ENCODE assay signal across 1 cellular context in the genomic region with DNA sequence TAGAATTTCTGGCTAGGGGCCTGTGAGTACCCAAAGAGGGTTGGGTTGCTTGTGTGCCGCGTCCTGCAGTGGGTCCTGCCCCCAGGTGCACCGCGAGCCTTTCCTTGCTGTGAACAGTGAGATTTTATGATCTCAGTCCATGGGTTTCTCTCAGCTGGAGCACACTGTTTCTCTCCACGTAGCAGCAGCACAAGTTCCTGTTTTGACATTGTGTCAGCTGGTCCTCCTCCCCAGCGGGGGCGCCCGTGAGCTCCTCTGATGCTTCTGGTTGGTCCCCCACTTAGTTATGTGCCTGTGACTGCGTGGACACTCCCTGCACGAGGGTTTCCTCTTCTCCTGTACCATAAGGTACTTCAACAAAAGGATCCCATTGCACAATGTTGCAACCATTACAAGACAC.
TF ChIP-seq lines count a peak whose summit lies in the region.

No MANE protein-coding gene starts in this region.

TF ChIP-seq in HepG2, 621 proteins besides CTCF, POLR2A, EP300 and RAD21:
- TF ChIP-seq ZNF878 (CRISPR knock-in tag; IDR thresholded peaks at IDR 0.05) = no peak
- TF ChIP-seq, protein P1, sequence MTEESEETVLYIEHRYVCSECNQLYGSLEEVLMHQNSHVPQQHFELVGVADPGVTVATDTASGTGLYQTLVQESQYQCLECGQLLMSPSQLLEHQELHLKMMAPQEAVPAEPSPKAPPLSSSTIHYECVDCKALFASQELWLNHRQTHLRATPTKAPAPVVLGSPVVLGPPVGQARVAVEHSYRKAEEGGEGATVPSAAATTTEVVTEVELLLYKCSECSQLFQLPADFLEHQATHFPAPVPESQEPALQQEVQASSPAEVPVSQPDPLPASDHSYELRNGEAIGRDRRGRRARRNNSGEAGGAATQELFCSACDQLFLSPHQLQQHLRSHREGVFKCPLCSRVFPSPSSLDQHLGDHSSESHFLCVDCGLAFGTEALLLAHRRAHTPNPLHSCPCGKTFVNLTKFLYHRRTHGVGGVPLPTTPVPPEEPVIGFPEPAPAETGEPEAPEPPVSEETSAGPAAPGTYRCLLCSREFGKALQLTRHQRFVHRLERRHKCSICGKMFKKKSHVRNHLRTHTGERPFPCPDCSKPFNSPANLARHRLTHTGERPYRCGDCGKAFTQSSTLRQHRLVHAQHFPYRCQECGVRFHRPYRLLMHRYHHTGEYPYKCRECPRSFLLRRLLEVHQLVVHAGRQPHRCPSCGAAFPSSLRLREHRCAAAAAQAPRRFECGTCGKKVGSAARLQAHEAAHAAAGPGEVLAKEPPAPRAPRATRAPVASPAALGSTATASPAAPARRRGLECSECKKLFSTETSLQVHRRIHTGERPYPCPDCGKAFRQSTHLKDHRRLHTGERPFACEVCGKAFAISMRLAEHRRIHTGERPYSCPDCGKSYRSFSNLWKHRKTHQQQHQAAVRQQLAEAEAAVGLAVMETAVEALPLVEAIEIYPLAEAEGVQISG (CRISPR knock-in tag; IDR thresholded peaks at IDR 0.05) = peak; percentile 68; the same call in 1 of the 2 replicates
